Comparison of ENCODE assay signal across 30 cellular contexts in genomic region chr2:190976521-190976920, GRCh38. TPM values are rescaled to one million over a fixed set of nuclear protein-coding genes. Genes with fewer than 3 reads are reported as not detected.
A peak's percentile ranks its signal among the peaks of the same experiment; 100 is the strongest.
DNase-seq lines count a peak whose midpoint lies in the region; ATAC-seq lines count a peak whose summit lies in the region.
"Had no signal": no experiment of that assay in that cellular context is flagged by ENCODE, and none has a peak within 500 bp of the region (broad histone marks: within the 10 kb centered on the region; RNA-seq: fewer than 3 reads in every experiment).

No MANE protein-coding gene starts in this region.

- peaks cover 3% of the 10 kb centered on the region for H3K4me1 ChIP-seq in CD8-positive, alpha-beta memory T cell (ENCODE audit: insufficient read depth, low read length)
- H3K4me1 ChIP-seq: foreskin keratinocyte, pancreas had no signal

- H3K27me3 ChIP-seq in CD8-positive, alpha-beta memory T cell (ENCODE audit: insufficient read depth, low read length, poor library complexity, severe bottlenecking): no peaks in the 10 kb centered on the region
- H3K27me3 ChIP-seq: brain microvascular endothelial cell, esophagus squamous epithelium, foreskin keratinocyte, neural progenitor cell, pancreas had no signal

- no peak overlapping the region for H3K4me3 ChIP-seq in CD8-positive, alpha-beta memory T cell (ENCODE audit: low read length)
- H3K4me3 ChIP-seq: esophagus squamous epithelium, GM23248, neural progenitor cell, pancreas, thoracic aorta had no signal

- peaks cover 58% of the 10 kb centered on the region for H3K4me1 Mint-ChIP-seq in activated T-cell treated with anti-CD3 and anti-CD28 coated beads, Interleukin-2, amount 50 U/mL, for 24 hours (ENCODE audit: low read depth)
- H3K4me1 Mint-ChIP-seq in CD8-positive, alpha-beta memory T cell: peaks cover 0 to 10% (median 7%) of the 10 kb centered on the region in 3 donors
- H3K4me1 Mint-ChIP-seq in activated T-helper 2 cell treated with anti-CD3 and anti-CD28 coated beads, Interferon-gamma antibody, Interleukin-2, Interleukin-4, amounts not matched to agents 10 μg/mL and 5 μg/mL and 100 μg/mL, durations not matched to agents 14 hours and 24 hours and 36 hours (ENCODE audit: low read depth): peaks cover 40% of the 10 kb centered on the region
- H3K4me1 Mint-ChIP-seq in naive thymus-derived CD8-positive, alpha-beta T cell: peaks cover 10 to 48% (median 26%) of the 10 kb centered on the region in 4 donors

- H3K9me3 Mint-ChIP-seq in activated T-cell treated with anti-CD3 and anti-CD28 coated beads, Interleukin-2, amount 50 U/mL, for 24 hours: no peaks in the 10 kb centered on the region
- no peaks in the 10 kb centered on the region for H3K9me3 Mint-ChIP-seq in CD8-positive, alpha-beta memory T cell
- H3K9me3 Mint-ChIP-seq in activated T-helper 2 cell treated with anti-CD3 and anti-CD28 coated beads, Interferon-gamma antibody, Interleukin-2, Interleukin-4, amounts not matched to agents 10 μg/mL and 5 μg/mL and 100 μg/mL, durations not matched to agents 14 hours and 24 hours and 36 hours: no peaks in the 10 kb centered on the region
- H3K9me3 Mint-ChIP-seq in naive thymus-derived CD8-positive, alpha-beta T cell: no peaks in the 10 kb centered on the region
- H3K9me3 Mint-ChIP-seq: neural progenitor cell had no signal

- CTCF ChIA-PET in CD8-positive, alpha-beta memory T cell (lab: Charles Lee): interaction anchor here (1.5 kb wide), 1 partner anchor 29 kb away, joined by 3 read pairs; no protein-coding TSS in a partner anchor

- no peak for DNase-seq in activated T-cell treated with anti-CD3 and anti-CD28 coated beads, Interleukin-2, amount 50 U/mL, for 24 hours
- no peak for DNase-seq in activated T-cell treated with anti-CD3 and anti-CD28 coated beads, Interleukin-2, amount 50 U/mL, for 48 hours
- no peak for DNase-seq in CD8-positive, alpha-beta memory T cell
- DNase-seq in activated T-helper 2 cell treated with anti-CD3 and anti-CD28 coated beads, Interferon-gamma antibody, Interleukin-2, Interleukin-4, amounts not matched to agents 10 μg/mL and 5 μg/mL and 100 μg/mL, durations not matched to agents 14 hours and 24 hours and 36 hours (ENCODE audit: low spot score): no peak
- no peak for DNase-seq in naive thymus-derived CD8-positive, alpha-beta T cell
- DNase-seq: amniotic stem cell; brain microvascular endothelial cell; COR-L47; DMS53; esophagus squamous epithelium; foreskin keratinocyte; GM23248; head of caudate nucleus; Karpas-422; mesenchymal stem cell; NCI-H1417 treated with DMSO at 0.1 percent for 48 hours; NCI-H2081 treated with DMSO at 0.1 percent for 48 hours; NCI-H446; NCI-H748 treated with DMSO at 0.1 percent for 48 hours; pancreas; SK-N-SH; small intestine; stimulated activated naive CD8-positive, alpha-beta T cell treated with anti-CD3 and anti-CD28 coated beads, Interleukin-15, Interleukin-2, amounts not matched to agents 100 U/mL and 50 U/mL, for 24 hours had no signal

- POLR2A ChIA-PET in CD8-positive, alpha-beta memory T cell (lab: Charles Lee): no interaction called here
- POLR2A ChIA-PET in naive thymus-derived CD8-positive, alpha-beta T cell (lab: Charles Lee): no interaction called here

- H3K27ac Mint-ChIP-seq in activated T-cell treated with anti-CD3 and anti-CD28 coated beads, Interleukin-2, amount 50 U/mL, for 24 hours: peak overlapping the region; percentile 87
- H3K27ac Mint-ChIP-seq in CD8-positive, alpha-beta memory T cell: peak overlapping the region in 6 of 8 donors; percentile 9 to 80 (median 36)
- H3K27ac Mint-ChIP-seq in activated T-helper 2 cell treated with anti-CD3 and anti-CD28 coated beads, Interferon-gamma antibody, Interleukin-2, Interleukin-4, amounts not matched to agents 10 μg/mL and 5 μg/mL and 100 μg/mL, durations not matched to agents 14 hours and 24 hours and 36 hours: peak overlapping the region; percentile 78
- H3K27ac Mint-ChIP-seq in naive thymus-derived CD8-positive, alpha-beta T cell: peak overlapping the region in 8 of 10 donors; percentile 23 to 76 (median 63)
- H3K27ac Mint-ChIP-seq: neural progenitor cell had no signal

- no peaks in the 10 kb centered on the region for H3K9me3 ChIP-seq in CD8-positive, alpha-beta memory T cell (ENCODE audit: low read length)
- H3K9me3 ChIP-seq: esophagus squamous epithelium, pancreas, SK-N-SH, thoracic aorta had no signal

- peaks cover 93% of the 10 kb centered on the region for H3K36me3 ChIP-seq in CD8-positive, alpha-beta memory T cell (ENCODE audit: insufficient read depth, low read length)

- ATAC-seq in naive thymus-derived CD8-positive, alpha-beta T cell: no peak
- ATAC-seq in GM21528 (IDR thresholded peaks at IDR 0.05; ENCODE audit: low FRiP score, unreplicated experiment) (no peak), GM21367 (IDR thresholded peaks at IDR 0.05; ENCODE audit: unreplicated experiment) (no peak)
- ATAC-seq: activated CD4-positive, CD25-positive, alpha-beta regulatory T cell treated with anti-CD3 and anti-CD28 coated beads, Interleukin-2, amount 50 U/mL, for 24 hours; foreskin keratinocyte; left lobe of liver; pancreas; Right ventricle myocardium inferior; stimulated activated naive CD8-positive, alpha-beta T cell treated with anti-CD3 and anti-CD28 coated beads, Interleukin-15, Interleukin-2, amounts not matched to agents 100 U/mL and 50 U/mL, for 24 hours had no signal

- H3K27ac ChIP-seq in CD8-positive, alpha-beta memory T cell (ENCODE audit: low read depth, low read length): no peak overlapping the region
- H3K27ac ChIP-seq: brain microvascular endothelial cell, esophagus squamous epithelium, foreskin keratinocyte, GM23248, neural progenitor cell, pancreas, thoracic aorta had no signal

- H3K4me3 Mint-ChIP-seq in activated T-cell treated with anti-CD3 and anti-CD28 coated beads, Interleukin-2, amount 50 U/mL, for 24 hours: no peak overlapping the region
- H3K4me3 Mint-ChIP-seq in CD8-positive, alpha-beta memory T cell: no peak overlapping the region
- no peak overlapping the region for H3K4me3 Mint-ChIP-seq in activated T-helper 2 cell treated with anti-CD3 and anti-CD28 coated beads, Interferon-gamma antibody, Interleukin-2, Interleukin-4, amounts not matched to agents 10 μg/mL and 5 μg/mL and 100 μg/mL, durations not matched to agents 14 hours and 24 hours and 36 hours (ENCODE audit: low read depth)
- no peak overlapping the region for H3K4me3 Mint-ChIP-seq in naive thymus-derived CD8-positive, alpha-beta T cell
- H3K4me3 Mint-ChIP-seq: neural progenitor cell had no signal

- peaks cover 98% of the 10 kb centered on the region for H3K36me3 Mint-ChIP-seq in activated T-cell treated with anti-CD3 and anti-CD28 coated beads, Interleukin-2, amount 50 U/mL, for 24 hours (ENCODE audit: low read depth)
- H3K36me3 Mint-ChIP-seq in CD8-positive, alpha-beta memory T cell: peaks cover 22 to 97% (median 47%) of the 10 kb centered on the region in 3 donors
- H3K36me3 Mint-ChIP-seq in activated T-helper 2 cell treated with anti-CD3 and anti-CD28 coated beads, Interferon-gamma antibody, Interleukin-2, Interleukin-4, amounts not matched to agents 10 μg/mL and 5 μg/mL and 100 μg/mL, durations not matched to agents 14 hours and 24 hours and 36 hours (ENCODE audit: low read depth): peaks cover 95% of the 10 kb centered on the region
- peaks cover 22 to 95% (median 57%) of the 10 kb centered on the region in 3 donors for H3K36me3 Mint-ChIP-seq in naive thymus-derived CD8-positive, alpha-beta T cell

- intact Hi-C loops in activated T-helper 2 cell treated with anti-CD3 and anti-CD28 coated beads, Interferon-gamma antibody, Interleukin-2, Interleukin-4, amounts not matched to agents 10 μg/mL and 5 μg/mL and 100 μg/mL, durations not matched to agents 14 hours and 24 hours and 36 hours (cut with micrococcal nuclease): no loop called here

- no peaks in the 10 kb centered on the region for H3K27me3 Mint-ChIP-seq in activated T-cell treated with anti-CD3 and anti-CD28 coated beads, Interleukin-2, amount 50 U/mL, for 24 hours
- no peaks in the 10 kb centered on the region for H3K27me3 Mint-ChIP-seq in CD8-positive, alpha-beta memory T cell
- H3K27me3 Mint-ChIP-seq in activated T-helper 2 cell treated with anti-CD3 and anti-CD28 coated beads, Interferon-gamma antibody, Interleukin-2, Interleukin-4, amounts not matched to agents 10 μg/mL and 5 μg/mL and 100 μg/mL, durations not matched to agents 14 hours and 24 hours and 36 hours (ENCODE audit: low read depth): no peaks in the 10 kb centered on the region
- no peaks in the 10 kb centered on the region for H3K27me3 Mint-ChIP-seq in naive thymus-derived CD8-positive, alpha-beta T cell

RNA-seq across cellular contexts. Expression of gene STAT1, which starts 37.5 kb away (rescaled TPM):
- 100 to 1,000 TPM; 142 to 145 TPM for total RNA-seq in CD8-positive, alpha-beta memory T cell
- 173 TPM for polyA plus RNA-seq in CD8-positive, alpha-beta memory T cell
- 135 and 139 TPM in 2 replicates for total RNA-seq in activated T-helper 2 cell treated with anti-CD3 and anti-CD28 coated beads, Interferon-gamma antibody, Interleukin-2, Interleukin-4, amounts not matched to agents 10 μg/mL and 5 μg/mL and 100 μg/mL, durations not matched to agents 14 hours and 24 hours and 36 hours
- total RNA-seq in naive thymus-derived CD8-positive, alpha-beta T cell: 10 to 100 TPM; 62.8 to 74.9 TPM
- 100 to 1,000 TPM; 154 to 231 (median 217) TPM for polyA plus RNA-seq in naive thymus-derived CD8-positive, alpha-beta T cell

Comparison
In these comparisons a context has a peak if more than half of its experiments do, and no peak if none do; other contexts are left out.
1. H3K27ac Mint-ChIP-seq: peak in every context shown above with its lines; median percentile 87 in activated T-cell treated with anti-CD3 and anti-CD28 coated beads, Interleukin-2, amount 50 U/mL, for 24 hours; 78 in activated T-helper 2 cell treated with anti-CD3 and anti-CD28 coated beads, Interferon-gamma antibody, Interleukin-2, Interleukin-4, amounts not matched to agents 10 μg/mL and 5 μg/mL and 100 μg/mL, durations not matched to agents 14 hours and 24 hours and 36 hours; 63 in naive thymus-derived CD8-positive, alpha-beta T cell; 36 in CD8-positive, alpha-beta memory T cell.